In genomic region chr10:30836411-30836810, GRCh38 we compare ENCODE assay signal across 1 cellular context.
TF ChIP-seq lines count a peak whose summit lies in the region.

No MANE protein-coding gene starts in this region.

TF ChIP-seq in HepG2, 621 proteins besides CTCF, POLR2A, EP300 and RAD21 (continued from another document):
- TF ChIP-seq ZBTB4 (CRISPR knock-in tag; IDR thresholded peaks at IDR 0.05; ENCODE audit: borderline replicate concordance): no peak
- TF ChIP-seq ZSCAN25 (CRISPR knock-in tag; IDR thresholded peaks at IDR 0.05): no peak
- TF ChIP-seq ZNF674 (CRISPR knock-in tag; IDR thresholded peaks at IDR 0.05; ENCODE audit: low read depth): no peak
- TF ChIP-seq ZBTB46 (CRISPR knock-in tag; IDR thresholded peaks at IDR 0.05; ENCODE audit: borderline replicate concordance): no peak
- no peak for TF ChIP-seq GZF1 (CRISPR knock-in tag; IDR thresholded peaks at IDR 0.05)
- TF ChIP-seq ZNF326 (CRISPR knock-in tag; IDR thresholded peaks at IDR 0.05; ENCODE audit: borderline replicate concordance): no peak
- no peak for TF ChIP-seq REPIN1 (CRISPR knock-in tag; IDR thresholded peaks at IDR 0.05; ENCODE audit: borderline replicate concordance, low read depth)
